22 cellular contexts compared by ENCODE assay signal in genomic region chr5:157186309-157187045, GRCh38. TPM values are rescaled to one million over a fixed set of nuclear protein-coding genes. Genes with fewer than 3 reads are reported as not detected.
A peak's percentile ranks its signal among the peaks of the same experiment; 100 is the strongest.
DNase-seq lines count a peak whose midpoint lies in the region; ATAC-seq and TF ChIP-seq lines count a peak whose summit lies in the region.
"Had no signal": no experiment of that assay in that cellular context is flagged by ENCODE, and none has a peak within 500 bp of the region (broad histone marks: within the 10 kb centered on the region; RNA-seq: fewer than 3 reads in every experiment).

No MANE protein-coding gene starts in this region.

- H3K36me3 Mint-ChIP-seq in activated CD4-positive, alpha-beta T cell treated with anti-CD3 and anti-CD28 coated beads, Interleukin-2, amount 10 ng/mL, durations not matched to agents 24 days and 14 days (ENCODE audit: low read depth), result peaks cover 87% of the 10 kb centered on the region
- H3K36me3 Mint-ChIP-seq in CD4-positive, alpha-beta memory T cell, result peaks cover 69 to 79% of the 10 kb centered on the region in 2 donors
- H3K36me3 Mint-ChIP-seq in activated T-helper 1 cell treated with anti-CD3 and anti-CD28 coated beads, Interleukin-12 subunit alpha, Interleukin-12 subunit beta, Interleukin-2, Interleukin-4 antibody, amounts not matched to agents 30 ng/mL and 10 ng/mL and 1 ng/mL, durations not matched to agents 14 hours and 24 hours and 36 hours (ENCODE audit: low read depth), result peaks cover 73% of the 10 kb centered on the region

- intact Hi-C loops in activated CD4-positive, alpha-beta T cell treated with anti-CD3 and anti-CD28 coated beads, Interleukin-2, amount 10 ng/mL, durations not matched to agents 24 days and 14 days (cut with micrococcal nuclease), result loop anchor here (10.0 kb wide), 1 partner anchor 82 kb away; the partner anchor contains the start of gene HAVCR2
- intact Hi-C loops in CD4-positive, alpha-beta memory T cell (cut with micrococcal nuclease), result no loop called here
- intact Hi-C loops in activated T-helper 1 cell treated with anti-CD3 and anti-CD28 coated beads, Interleukin-12 subunit alpha, Interleukin-12 subunit beta, Interleukin-2, Interleukin-4 antibody, amounts not matched to agents 30 ng/mL and 10 ng/mL and 1 ng/mL, durations not matched to agents 14 hours and 24 hours and 36 hours (cut with micrococcal nuclease), result no loop called here
- intact Hi-C loops in tibial artery (cut with DNase I; ENCODE audit: low total_unique reads), result no loop called here

- no peaks in the 10 kb centered on the region for H4K20me1 ChIP-seq in Karpas-422 (ENCODE audit: insufficient read depth, low read depth, low read length)

- no peaks in the 10 kb centered on the region for H3K79me2 ChIP-seq in Karpas-422 (ENCODE audit: low read length)

- no peak overlapping the region for H2AFZ ChIP-seq in Karpas-422 (ENCODE audit: low read length)

- H3K9me3 ChIP-seq in CD4-positive, alpha-beta memory T cell (ENCODE audit: control insufficient read depth in 1 of 2, low read length in 2 of 2), result no peaks in the 10 kb centered on the region
- H3K9me3 ChIP-seq in Karpas-422 (ENCODE audit: low read length), result no peaks in the 10 kb centered on the region
- no peaks in the 10 kb centered on the region for H3K9me3 ChIP-seq in tibial artery
- H3K9me3 ChIP-seq: breast epithelium, spleen had no signal

- peak overlapping the region in 1 of 2 donors; percentile 44 for H3K4me3 ChIP-seq in CD4-positive, alpha-beta memory T cell (ENCODE audit: low read length in 2 of 2)
- H3K4me3 ChIP-seq in Karpas-422 (ENCODE audit: low read length), result no peak overlapping the region
- no peak overlapping the region for H3K4me3 ChIP-seq in tibial artery
- H3K4me3 ChIP-seq: A549, breast epithelium, coronary artery had no signal

- peak overlapping the region; percentile 64 for H3K27ac ChIP-seq in CD4-positive, alpha-beta memory T cell (ENCODE audit: low read depth, low read length)
- H3K27ac ChIP-seq in Karpas-422 (ENCODE audit: low read length), result no peak overlapping the region
- no peak overlapping the region for H3K27ac ChIP-seq in tibial artery
- H3K27ac ChIP-seq: A549, breast epithelium, coronary artery had no signal

- H3K9ac ChIP-seq in Karpas-422 (ENCODE audit: low read length), result no peak overlapping the region

- no peaks in the 10 kb centered on the region for H3K9me2 ChIP-seq in Karpas-422 (replicated peaks; ENCODE audit: insufficient read depth, low read length)

- peaks cover 34% of the 10 kb centered on the region for H3K36me3 ChIP-seq in CD4-positive, alpha-beta memory T cell (ENCODE audit: insufficient read depth, low read length)
- H3K36me3 ChIP-seq in Karpas-422 (ENCODE audit: insufficient read depth, low read length), result no peaks in the 10 kb centered on the region
- H3K36me3 ChIP-seq in tibial artery, result no peaks in the 10 kb centered on the region
- H3K36me3 ChIP-seq: breast epithelium, spleen had no signal

- no peaks in the 10 kb centered on the region for H3K27me3 ChIP-seq in CD4-positive, alpha-beta memory T cell (ENCODE audit: insufficient read depth, low read length)
- H3K27me3 ChIP-seq in Karpas-422 (ENCODE audit: low read length) (no peaks in the 10 kb centered on the region), tibial artery (peaks cover 0 to 5% of the 10 kb centered on the region in 2 donors)
- H3K27me3 ChIP-seq: breast epithelium, spleen had no signal

- POLR2A ChIA-PET in CD4-positive, alpha-beta memory T cell (lab: Charles Lee; ENCODE audit: partially characterized antibody), result interaction anchor here (0.7 to 29.8 kb wide), 19 partner anchors 10 to 344 kb away, joined by 3 to 1020 read pairs (median 9); partner anchors contain the start of genes GARIN3 and MED7

- H3K4me2 ChIP-seq in Karpas-422 (ENCODE audit: low read depth, low read length, poor library complexity, severe bottlenecking), result no peak overlapping the region
- H3K4me2 ChIP-seq: A549 had no signal

- CTCF ChIA-PET in CD4-positive, alpha-beta memory T cell (lab: Charles Lee; ENCODE audit: partially characterized antibody), result interaction anchor here (0.7 to 9.5 kb wide), 8 partner anchors 10 to 142 kb away, joined by 3 to 66 read pairs (median 4); no protein-coding TSS in a partner anchor

- no peak for TF ChIP-seq CTCF in tibial artery (IDR thresholded peaks at IDR 0.05)

- H3K4me1 ChIP-seq in CD4-positive, alpha-beta memory T cell (ENCODE audit: insufficient read depth, low read length), result peaks cover 71% of the 10 kb centered on the region
- 0 out of 2 replicates have a peak, but pooled peaks cover 4% of the 10 kb centered on the region for H3K4me1 ChIP-seq in Karpas-422 (ENCODE audit: low read length)
- H3K4me1 ChIP-seq in tibial artery, result no peaks in the 10 kb centered on the region
- H3K4me1 ChIP-seq: A549, breast epithelium had no signal

- H3K4me1 Mint-ChIP-seq in activated CD4-positive, alpha-beta T cell treated with anti-CD3 and anti-CD28 coated beads, Interleukin-2, amount 10 ng/mL, durations not matched to agents 24 days and 14 days, result peaks cover 51% of the 10 kb centered on the region
- H3K4me1 Mint-ChIP-seq in CD4-positive, alpha-beta memory T cell, result peaks cover 43 to 73% (median 55%) of the 10 kb centered on the region in 4 donors
- H3K4me1 Mint-ChIP-seq in activated T-helper 1 cell treated with anti-CD3 and anti-CD28 coated beads, Interleukin-12 subunit alpha, Interleukin-12 subunit beta, Interleukin-2, Interleukin-4 antibody, amounts not matched to agents 30 ng/mL and 10 ng/mL and 1 ng/mL, durations not matched to agents 14 hours and 24 hours and 36 hours (ENCODE audit: low read depth), result peaks cover 72% of the 10 kb centered on the region

- no peaks in the 10 kb centered on the region for H3K9me3 Mint-ChIP-seq in activated CD4-positive, alpha-beta T cell treated with anti-CD3 and anti-CD28 coated beads, Interleukin-2, amount 10 ng/mL, durations not matched to agents 24 days and 14 days
- no peaks in the 10 kb centered on the region for H3K9me3 Mint-ChIP-seq in CD4-positive, alpha-beta memory T cell
- no peaks in the 10 kb centered on the region for H3K9me3 Mint-ChIP-seq in activated T-helper 1 cell treated with anti-CD3 and anti-CD28 coated beads, Interleukin-12 subunit alpha, Interleukin-12 subunit beta, Interleukin-2, Interleukin-4 antibody, amounts not matched to agents 30 ng/mL and 10 ng/mL and 1 ng/mL, durations not matched to agents 14 hours and 24 hours and 36 hours

- no peak for ATAC-seq in left lobe of liver
- ATAC-seq: A549, HCT116 had no signal

- H3K27ac Mint-ChIP-seq in activated CD4-positive, alpha-beta T cell treated with anti-CD3 and anti-CD28 coated beads, Interleukin-2, amount 10 ng/mL, durations not matched to agents 24 days and 14 days, result peak overlapping the region; percentile 92
- peak overlapping the region; percentile 84 to 97 (median 91) for H3K27ac Mint-ChIP-seq in CD4-positive, alpha-beta memory T cell
- peak overlapping the region; percentile 97 for H3K27ac Mint-ChIP-seq in activated T-helper 1 cell treated with anti-CD3 and anti-CD28 coated beads, Interleukin-12 subunit alpha, Interleukin-12 subunit beta, Interleukin-2, Interleukin-4 antibody, amounts not matched to agents 30 ng/mL and 10 ng/mL and 1 ng/mL, durations not matched to agents 14 hours and 24 hours and 36 hours

- DNase-seq in activated CD4-positive, alpha-beta T cell treated with anti-CD3 and anti-CD28 coated beads, Interleukin-2, amount 10 ng/mL, durations not matched to agents 24 days and 14 days, result peak; percentile 72
- no peak for DNase-seq in activated CD4-positive, alpha-beta T cell treated with anti-CD3 and anti-CD28 coated beads, Interleukin-2, amount 50 U/mL, for 4 hours
- DNase-seq in CD4-positive, alpha-beta memory T cell, result peak in 1 of 5 donors; percentile 44
- DNase-seq in activated T-helper 1 cell treated with anti-CD3 and anti-CD28 coated beads, Interleukin-12 subunit alpha, Interleukin-12 subunit beta, Interleukin-2, Interleukin-4 antibody, amounts not matched to agents 30 ng/mL and 10 ng/mL and 1 ng/mL, durations not matched to agents 14 hours and 24 hours and 36 hours (ENCODE audit: low spot score), result no peak
- DNase-seq in left lobe of liver (ENCODE audit: low spot score) (peak; percentile 28), medulla oblongata (ENCODE audit: extremely low spot score) (no peak), Karpas-422 (no peak), tibial artery (no peak)
- DNase-seq: Kasumi-1, NCI-H1092, NCI-H2029, NCI-H345, Right ventricle myocardium superior, spleen had no signal

- peak overlapping the region; percentile 83 for H3K4me3 Mint-ChIP-seq in activated CD4-positive, alpha-beta T cell treated with anti-CD3 and anti-CD28 coated beads, Interleukin-2, amount 10 ng/mL, durations not matched to agents 24 days and 14 days
- H3K4me3 Mint-ChIP-seq in CD4-positive, alpha-beta memory T cell, result peak overlapping the region; percentile 84 to 100 (median 96)
- H3K4me3 Mint-ChIP-seq in activated T-helper 1 cell treated with anti-CD3 and anti-CD28 coated beads, Interleukin-12 subunit alpha, Interleukin-12 subunit beta, Interleukin-2, Interleukin-4 antibody, amounts not matched to agents 30 ng/mL and 10 ng/mL and 1 ng/mL, durations not matched to agents 14 hours and 24 hours and 36 hours, result peak overlapping the region; percentile 84

- no peaks in the 10 kb centered on the region for H3K27me3 Mint-ChIP-seq in activated CD4-positive, alpha-beta T cell treated with anti-CD3 and anti-CD28 coated beads, Interleukin-2, amount 10 ng/mL, durations not matched to agents 24 days and 14 days
- no peaks in the 10 kb centered on the region for H3K27me3 Mint-ChIP-seq in CD4-positive, alpha-beta memory T cell
- H3K27me3 Mint-ChIP-seq in activated T-helper 1 cell treated with anti-CD3 and anti-CD28 coated beads, Interleukin-12 subunit alpha, Interleukin-12 subunit beta, Interleukin-2, Interleukin-4 antibody, amounts not matched to agents 30 ng/mL and 10 ng/mL and 1 ng/mL, durations not matched to agents 14 hours and 24 hours and 36 hours (ENCODE audit: insufficient read depth), result no peaks in the 10 kb centered on the region

RNA-seq across cellular contexts. Expression of gene ITK, which starts 5.8 kb away (rescaled TPM):
- 230 and 237 TPM in 2 replicates for total RNA-seq in activated CD4-positive, alpha-beta T cell treated with anti-CD3 and anti-CD28 coated beads, Interleukin-2, amount 10 ng/mL, durations not matched to agents 24 days and 14 days
- total RNA-seq in CD4-positive, alpha-beta memory T cell, result 100 to 1,000 TPM; 398 to 421 TPM
- polyA plus RNA-seq in CD4-positive, alpha-beta memory T cell, result 100 to 1,000 TPM; 141 to 178 TPM
- total RNA-seq in activated T-helper 1 cell treated with anti-CD3 and anti-CD28 coated beads, Interleukin-12 subunit alpha, Interleukin-12 subunit beta, Interleukin-2, Interleukin-4 antibody, amounts not matched to agents 30 ng/mL and 10 ng/mL and 1 ng/mL, durations not matched to agents 14 hours and 24 hours and 36 hours, result 251 and 259 TPM in 2 replicates
- 0.70 TPM for total RNA-seq in left lobe of liver
- 0.25 and 1.3 TPM in 2 replicates for total RNA-seq in Karpas-422 (2014; rRNA removed; shearing (Covaris generic); ENCODE audit: low replicate concordance)
- total RNA-seq: G401, temporal lobe had no signal
- polyA plus RNA-seq: A549, BJ had no signal

RNA-seq across cellular contexts. Expression of gene GARIN3, which starts 20.4 kb away (rescaled TPM):
- 0.19 and 0.36 TPM in 2 replicates for total RNA-seq in activated CD4-positive, alpha-beta T cell treated with anti-CD3 and anti-CD28 coated beads, Interleukin-2, amount 10 ng/mL, durations not matched to agents 24 days and 14 days
- total RNA-seq in CD4-positive, alpha-beta memory T cell, result not detected
- polyA plus RNA-seq in CD4-positive, alpha-beta memory T cell, result not detected
- total RNA-seq in activated T-helper 1 cell treated with anti-CD3 and anti-CD28 coated beads, Interleukin-12 subunit alpha, Interleukin-12 subunit beta, Interleukin-2, Interleukin-4 antibody, amounts not matched to agents 30 ng/mL and 10 ng/mL and 1 ng/mL, durations not matched to agents 14 hours and 24 hours and 36 hours, result 0.27 and 0.31 TPM in 2 replicates
- total RNA-seq in left lobe of liver, result not detected
- total RNA-seq in Karpas-422 (2014; rRNA removed; shearing (Covaris generic); ENCODE audit: low replicate concordance), result not detected in 2 replicates
- total RNA-seq: breast epithelium, G401, Right ventricle myocardium superior, spleen, temporal lobe had no signal
- polyA plus RNA-seq: A549, adipose tissue, BJ, spleen had no signal

RNA-seq across cellular contexts. Expression of gene MED7, which starts 43.8 kb away (rescaled TPM):
- 13.2 and 14.6 TPM in 2 replicates for total RNA-seq in activated CD4-positive, alpha-beta T cell treated with anti-CD3 and anti-CD28 coated beads, Interleukin-2, amount 10 ng/mL, durations not matched to agents 24 days and 14 days
- 10 to 100 TPM; 18.9 to 20.3 TPM for total RNA-seq in CD4-positive, alpha-beta memory T cell
- polyA plus RNA-seq in CD4-positive, alpha-beta memory T cell, result 10 to 100 TPM; 13.6 to 16.6 TPM
- total RNA-seq in activated T-helper 1 cell treated with anti-CD3 and anti-CD28 coated beads, Interleukin-12 subunit alpha, Interleukin-12 subunit beta, Interleukin-2, Interleukin-4 antibody, amounts not matched to agents 30 ng/mL and 10 ng/mL and 1 ng/mL, durations not matched to agents 14 hours and 24 hours and 36 hours, result 15.0 and 15.5 TPM in 2 replicates
- total RNA-seq in left lobe of liver, result 3.2 TPM
- 10.6 and 12.2 TPM in 2 replicates for total RNA-seq in Karpas-422 (2014; rRNA removed; shearing (Covaris generic); ENCODE audit: low replicate concordance)

Comparison
In these comparisons a context has a peak if more than half of its experiments do, and no peak if none do; other contexts are left out.
1. DNase-seq: peak in activated CD4-positive, alpha-beta T cell treated with anti-CD3 and anti-CD28 coated beads, Interleukin-2, amount 10 ng/mL, durations not matched to agents 24 days and 14 days (single experiment) and left lobe of liver (single experiment); none in activated CD4-positive, alpha-beta T cell treated with anti-CD3 and anti-CD28 coated beads, Interleukin-2, amount 50 U/mL, for 4 hours (0 of 2), activated T-helper 1 cell treated with anti-CD3 and anti-CD28 coated beads, Interleukin-12 subunit alpha, Interleukin-12 subunit beta, Interleukin-2, Interleukin-4 antibody, amounts not matched to agents 30 ng/mL and 10 ng/mL and 1 ng/mL, durations not matched to agents 14 hours and 24 hours and 36 hours (single experiment), medulla oblongata (single experiment), Karpas-422 (single experiment) and tibial artery (0 of 2).
2. RNA of gene ITK, which starts 5.8 kb away (total RNA-seq): 398 to 421 TPM in CD4-positive, alpha-beta memory T cell, 251 to 259 TPM in activated T-helper 1 cell treated with anti-CD3 and anti-CD28 coated beads, Interleukin-12 subunit alpha, Interleukin-12 subunit beta, Interleukin-2, Interleukin-4 antibody, amounts not matched to agents 30 ng/mL and 10 ng/mL and 1 ng/mL, durations not matched to agents 14 hours and 24 hours and 36 hours and 230 to 237 TPM in activated CD4-positive, alpha-beta T cell treated with anti-CD3 and anti-CD28 coated beads, Interleukin-2, amount 10 ng/mL, durations not matched to agents 24 days and 14 days; 0.25 to 1.3 TPM in Karpas-422 and 0.70 TPM in left lobe of liver (single experiment); every median in the first group is over 100 times any median in the second.
3. Peak in every context shown above with its lines, with median percentiles within 50 percentile points of each other: H3K27ac Mint-ChIP-seq and H3K4me3 Mint-ChIP-seq.